ENCODE assay signal across 28 cellular contexts in genomic region chr12:28226705-28227104, GRCh38.
"Had no signal": no experiment of that assay in that cellular context is flagged by ENCODE, and none has a peak within 500 bp of the region (broad histone marks: within the 10 kb centered on the region; RNA-seq: fewer than 3 reads in every experiment).

No MANE protein-coding gene starts in this region.

- H3K4me1 Mint-ChIP-seq: nephron progenitor cell had no signal

- H3K27ac ChIP-seq: esophagus squamous epithelium, heart right ventricle, left lung, prostate gland, right atrium auricular region, stomach, thyroid gland, vagina had no signal

- H3K27me3 Mint-ChIP-seq: effector memory CD8-positive, alpha-beta T cell; naive B cell had no signal

- H3K4me1 ChIP-seq: prostate gland had no signal

- H3K36me3 ChIP-seq: esophagus squamous epithelium, heart right ventricle, left lung, prostate gland, right atrium auricular region, sigmoid colon, stomach, thyroid gland, vagina had no signal

- H3K27me3 ChIP-seq: esophagus squamous epithelium, heart right ventricle, left lung, right atrium auricular region, sigmoid colon, stomach, thyroid gland, vagina had no signal

- H3K4me3 ChIP-seq: esophagus squamous epithelium, heart right ventricle, left lung, mucosa of descending colon, prostate gland, right atrium auricular region, sigmoid colon, stomach, thyroid gland, vagina had no signal

- H3K4me3 Mint-ChIP-seq: effector memory CD8-positive, alpha-beta T cell; mesothelial cell of epicardium; nephron progenitor cell; stimulated activated effector memory CD8-positive, alpha-beta T cell treated with anti-CD3 and anti-CD28 coated beads, Interleukin-12 subunit alpha, Interleukin-12 subunit beta, amount 100 ng/mL, for 72 hours had no signal

- FAIRE-seq: endometrium, islet of Langerhans had no signal

- H3K27ac Mint-ChIP-seq: mesothelial cell of epicardium; nephron progenitor cell; stimulated activated effector memory CD8-positive, alpha-beta T cell treated with anti-CD3 and anti-CD28 coated beads, Interleukin-12 subunit alpha, Interleukin-12 subunit beta, amount 100 ng/mL, for 72 hours had no signal

- ATAC-seq: effector memory CD8-positive, alpha-beta T cell; heart right ventricle; left cardiac atrium; left lung; mucosa of descending colon; stimulated activated effector memory CD8-positive, alpha-beta T cell treated with anti-CD3 and anti-CD28 coated beads, Interleukin-12 subunit alpha, Interleukin-12 subunit beta, amount 100 ng/mL, for 72 hours had no signal

- DNase-seq: effector memory CD8-positive, alpha-beta T cell; erythroblast; esophagus squamous epithelium; foreskin melanocyte; glutamatergic neuron; heart right ventricle; hippocampal formation; left cardiac atrium; left lung; mesenchymal stem cell; mucosa of descending colon; naive B cell; nephron progenitor cell; nucleus accumbens; sigmoid colon; stimulated activated CD4-positive, alpha-beta T cell treated with anti-CD3 and anti-CD28 coated beads, Interleukin-2, amount 100 ng/mL, for 24 hours; stimulated activated CD4-positive, alpha-beta T cell treated with anti-CD3 and anti-CD28 coated beads, Interleukin-4, amount 100 ng/mL, for 24 hours; stimulated activated naive CD4-positive, alpha-beta T cell treated with Interleukin-2 at 50 U/mL for 16 hours; stomach; thyroid gland; trophoblast cell had no signal

- H3K9me3 ChIP-seq: esophagus squamous epithelium, left lung, mucosa of descending colon, prostate gland, right atrium auricular region, sigmoid colon, stomach, thyroid gland, vagina had no signal

- H3K9me3 Mint-ChIP-seq: effector memory CD8-positive, alpha-beta T cell; nephron progenitor cell had no signal

- H3K36me3 Mint-ChIP-seq: stimulated activated effector memory CD8-positive, alpha-beta T cell treated with anti-CD3 and anti-CD28 coated beads, Interleukin-12 subunit alpha, Interleukin-12 subunit beta, amount 100 ng/mL, for 72 hours had no signal
